17 cellular contexts compared by ENCODE assay signal in genomic region chr13:98026457-98026857, GRCh38.
DNase-seq lines count a peak whose midpoint lies in the region; ATAC-seq and TF ChIP-seq lines count a peak whose summit lies in the region.
"Had no signal": no experiment of that assay in that cellular context is flagged by ENCODE, and none has a peak within 500 bp of the region (broad histone marks: within the 10 kb centered on the region; RNA-seq: fewer than 3 reads in every experiment).

No MANE protein-coding gene starts in this region.

- intact Hi-C loops in lower lobe of right lung (cut with DNase I) (no loop called here), vagina (cut with DNase I) (no loop called here)

- H3K36me3 ChIP-seq in H7 (replicated peaks; ENCODE audit: control insufficient read depth, insufficient read depth, low read length) (peaks cover 8% of the 10 kb centered on the region), lower lobe of right lung (peaks cover 22% of the 10 kb centered on the region), vagina (peaks cover 0 to 12% of the 10 kb centered on the region in 2 donors)

- H3K9me3 Mint-ChIP-seq in neural crest cell = no peaks in the 10 kb centered on the region
- H3K9me3 Mint-ChIP-seq: CD4-positive, alpha-beta memory T cell; immature natural killer cell had no signal

- DNase-seq in H7 (peak; percentile 22), NCI-H69 (lab: John Stamatoyannopoulos, UW) (peak; percentile 72), fibroblast of villous mesenchyme (ENCODE audit: low read depth) (peak; percentile 65), neural crest cell (ENCODE audit: low read depth, low spot score) (peak; percentile 26), lower lobe of right lung (no peak), NCI-H2029 (lab: John Stamatoyannopoulos, UW) (no peak), vagina (ENCODE audit: extremely low spot score in 2 of 2) (no peak)
- DNase-seq: CD4-positive, alpha-beta memory T cell; cerebellar nuclear complex; GF-D8; immature natural killer cell; NCI-H1048; NCI-H524; spleen had no signal

- no peak for TF ChIP-seq CTCF in fibroblast of villous mesenchyme (IDR thresholded peaks at IDR 0.05; ENCODE audit: insufficient read depth, low read depth, low read length)
- TF ChIP-seq CTCF in neural crest cell (conservative IDR thresholded peaks at IDR 0.05) = no peak
- no peak for TF ChIP-seq CTCF in lower lobe of right lung (IDR thresholded peaks at IDR 0.05)
- no peak for TF ChIP-seq CTCF in vagina (IDR thresholded peaks at IDR 0.05)

- H3K4me1 ChIP-seq in lower lobe of right lung (no peaks in the 10 kb centered on the region), vagina (no peaks in the 10 kb centered on the region)
- H3K4me1 ChIP-seq: HAP-1 had no signal

- peaks cover 46% of the 10 kb centered on the region for H3K4me1 Mint-ChIP-seq in neural crest cell
- H3K4me1 Mint-ChIP-seq: immature natural killer cell had no signal

- no peaks in the 10 kb centered on the region for H3K9me3 ChIP-seq in lower lobe of right lung
- no peaks in the 10 kb centered on the region for H3K9me3 ChIP-seq in vagina
- H3K9me3 ChIP-seq: HAP-1, spleen had no signal

- H3K27me3 ChIP-seq in H7 (ENCODE audit: control insufficient read depth, insufficient read depth, low read length) = no peaks in the 10 kb centered on the region
- no peaks in the 10 kb centered on the region for H3K27me3 ChIP-seq in lower lobe of right lung (ENCODE audit: low read depth)
- no peaks in the 10 kb centered on the region for H3K27me3 ChIP-seq in vagina
- H3K27me3 ChIP-seq: spleen had no signal

- H3K36me3 Mint-ChIP-seq in neural crest cell (ENCODE audit: low read depth) = peaks cover 3% of the 10 kb centered on the region

- peak overlapping the region; percentile 94 for H3K27ac Mint-ChIP-seq in neural crest cell (ENCODE audit: unreplicated experiment)
- H3K27ac Mint-ChIP-seq: activated naive CD8-positive, alpha-beta T cell; CD4-positive, alpha-beta memory T cell; immature natural killer cell had no signal

- ATAC-seq in lower lobe of right lung = no peak
- ATAC-seq: esophagus mucosa had no signal

- H3K27ac ChIP-seq in lower lobe of right lung (no peak overlapping the region), vagina (no peak overlapping the region)
- H3K27ac ChIP-seq: spleen had no signal

- no peaks in the 10 kb centered on the region for H3K27me3 Mint-ChIP-seq in neural crest cell (ENCODE audit: low read depth)
- H3K27me3 Mint-ChIP-seq: activated naive CD8-positive, alpha-beta T cell; CD4-positive, alpha-beta memory T cell had no signal

- H3K4me3 Mint-ChIP-seq in neural crest cell = peak overlapping the region; percentile 70
- H3K4me3 Mint-ChIP-seq: activated naive CD8-positive, alpha-beta T cell; CD4-positive, alpha-beta memory T cell; immature natural killer cell had no signal

- no peak for TF ChIP-seq POLR2A in vagina (IDR thresholded peaks at IDR 0.05)

- H3K4me3 ChIP-seq in H7 (ENCODE audit: insufficient read depth, low read depth, low read length) (no peak overlapping the region), fibroblast of villous mesenchyme (ENCODE audit: low read depth, low read length) (no peak overlapping the region), lower lobe of right lung (no peak overlapping the region), vagina (no peak overlapping the region)
- H3K4me3 ChIP-seq: HAP-1, spleen had no signal

Comparison
In these comparisons a context has a peak if more than half of its experiments do, and no peak if none do; other contexts are left out.
1. DNase-seq: peak in H7 (single experiment), NCI-H69 (single experiment), fibroblast of villous mesenchyme (single experiment) and neural crest cell (single experiment); none in lower lobe of right lung (single experiment), NCI-H2029 (single experiment) and vagina (0 of 2).